In the genomic region with DNA sequence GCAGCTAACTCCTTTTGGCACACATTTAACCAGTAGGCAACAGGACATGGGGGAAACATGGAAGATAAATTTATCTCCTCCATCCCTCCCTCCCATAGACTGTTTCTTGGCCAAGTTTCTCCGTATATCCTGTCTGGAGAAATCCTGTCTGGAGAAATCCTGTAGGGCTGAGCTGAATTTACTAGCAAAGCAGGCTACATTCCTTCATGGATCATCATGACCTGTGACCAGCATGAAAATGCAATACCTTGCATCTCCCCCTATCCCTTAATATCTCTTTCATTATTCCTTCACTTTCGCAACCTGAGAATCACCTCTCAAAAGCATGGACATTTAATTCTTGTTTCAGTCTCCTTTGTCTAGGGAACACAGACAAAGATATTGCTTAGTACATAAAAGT, we compare ENCODE assay signal across 17 cellular contexts.
"Had no signal": no experiment of that assay in that cellular context is flagged by ENCODE, and none has a peak within 500 bp of the region (broad histone marks: within the 10 kb centered on the region; RNA-seq: fewer than 3 reads in every experiment).

No MANE protein-coding gene starts in this region.

- H3K36me3 ChIP-seq: adrenal gland, lower lobe of right lung, sigmoid colon, thyroid gland had no signal

- H3K4me3 ChIP-seq: adrenal gland, lower lobe of right lung, sigmoid colon, thyroid gland had no signal

- H3K27me3 Mint-ChIP-seq: activated CD4-positive, alpha-beta T cell treated with anti-CD3 and anti-CD28 coated beads for 36 hours; effector memory CD8-positive, alpha-beta T cell had no signal

- H3K9me3 ChIP-seq: adrenal gland, lower lobe of right lung, sigmoid colon, thyroid gland had no signal

- H3K27ac Mint-ChIP-seq: activated CD4-positive, alpha-beta T cell treated with anti-CD3 and anti-CD28 coated beads for 36 hours; activated naive CD4-positive, alpha-beta T cell treated with anti-CD3 and anti-CD28 coated beads, Interleukin-2, amount 50 U/mL, for 72 hours; activated T-helper 1 cell treated with anti-CD3 and anti-CD28 coated beads, Interleukin-12 subunit alpha, Interleukin-12 subunit beta, Interleukin-2, Interleukin-4 antibody, amounts not matched to agents 30 ng/mL and 10 ng/mL and 1 ng/mL, durations not matched to agents 14 hours and 24 hours and 36 hours; effector memory CD8-positive, alpha-beta T cell; natural killer cell; WTC11 had no signal

- H3K9me3 Mint-ChIP-seq: activated T-helper 1 cell treated with anti-CD3 and anti-CD28 coated beads, Interleukin-12 subunit alpha, Interleukin-12 subunit beta, Interleukin-2, Interleukin-4 antibody, amounts not matched to agents 30 ng/mL and 10 ng/mL and 1 ng/mL, durations not matched to agents 14 hours and 24 hours and 36 hours; WTC11 had no signal

- H3K4me3 Mint-ChIP-seq: activated CD4-positive, alpha-beta T cell treated with anti-CD3 and anti-CD28 coated beads for 36 hours; activated T-helper 1 cell treated with anti-CD3 and anti-CD28 coated beads, Interleukin-12 subunit alpha, Interleukin-12 subunit beta, Interleukin-2, Interleukin-4 antibody, amounts not matched to agents 30 ng/mL and 10 ng/mL and 1 ng/mL, durations not matched to agents 14 hours and 24 hours and 36 hours; effector memory CD8-positive, alpha-beta T cell; natural killer cell; WTC11 had no signal

- H3K27me3 ChIP-seq: adrenal gland, foreskin keratinocyte, sigmoid colon, thyroid gland had no signal

- DNase-seq: activated CD4-positive, alpha-beta T cell treated with anti-CD3 and anti-CD28 coated beads for 36 hours; activated CD4-positive, alpha-beta T cell treated with anti-CD3 and anti-CD28 coated beads, Interleukin-2, amount 50 U/mL, for 48 hours; activated gamma-delta T cell treated with Interleukin-2 at 50 U/mL for 16 hours; adrenal gland; effector memory CD8-positive, alpha-beta T cell; foreskin keratinocyte; glutamatergic neuron; hippocampal formation; lower lobe of right lung; natural killer cell; sigmoid colon; stimulated activated CD4-positive, alpha-beta T cell treated with anti-CD3 and anti-CD28 coated beads, Interleukin-2, amount 100 ng/mL, for 24 hours; stimulated activated naive CD4-positive, alpha-beta T cell treated with Interleukin-2 at 50 U/mL for 16 hours; thyroid gland had no signal

- H3K4me1 Mint-ChIP-seq: activated CD4-positive, alpha-beta T cell treated with anti-CD3 and anti-CD28 coated beads for 36 hours; natural killer cell had no signal

- H3K4me1 ChIP-seq: adrenal gland, foreskin keratinocyte, lower lobe of right lung, sigmoid colon had no signal

- ATAC-seq: activated CD4-positive, alpha-beta T cell treated with anti-CD3 and anti-CD28 coated beads for 36 hours; activated naive CD4-positive, alpha-beta T cell treated with anti-CD3 and anti-CD28 coated beads, Interleukin-2, amount 50 U/mL, for 72 hours; effector memory CD8-positive, alpha-beta T cell; foreskin keratinocyte; lower lobe of right lung; natural killer cell; WTC11 had no signal

- H3K36me3 Mint-ChIP-seq: activated naive CD4-positive, alpha-beta T cell treated with anti-CD3 and anti-CD28 coated beads, Interleukin-2, amount 50 U/mL, for 72 hours; natural killer cell; WTC11 had no signal

- H3K27ac ChIP-seq: adrenal gland, foreskin keratinocyte, lower lobe of right lung, sigmoid colon, thyroid gland had no signal
